ENCODE assay signal across 8 cellular contexts in the genomic region with DNA sequence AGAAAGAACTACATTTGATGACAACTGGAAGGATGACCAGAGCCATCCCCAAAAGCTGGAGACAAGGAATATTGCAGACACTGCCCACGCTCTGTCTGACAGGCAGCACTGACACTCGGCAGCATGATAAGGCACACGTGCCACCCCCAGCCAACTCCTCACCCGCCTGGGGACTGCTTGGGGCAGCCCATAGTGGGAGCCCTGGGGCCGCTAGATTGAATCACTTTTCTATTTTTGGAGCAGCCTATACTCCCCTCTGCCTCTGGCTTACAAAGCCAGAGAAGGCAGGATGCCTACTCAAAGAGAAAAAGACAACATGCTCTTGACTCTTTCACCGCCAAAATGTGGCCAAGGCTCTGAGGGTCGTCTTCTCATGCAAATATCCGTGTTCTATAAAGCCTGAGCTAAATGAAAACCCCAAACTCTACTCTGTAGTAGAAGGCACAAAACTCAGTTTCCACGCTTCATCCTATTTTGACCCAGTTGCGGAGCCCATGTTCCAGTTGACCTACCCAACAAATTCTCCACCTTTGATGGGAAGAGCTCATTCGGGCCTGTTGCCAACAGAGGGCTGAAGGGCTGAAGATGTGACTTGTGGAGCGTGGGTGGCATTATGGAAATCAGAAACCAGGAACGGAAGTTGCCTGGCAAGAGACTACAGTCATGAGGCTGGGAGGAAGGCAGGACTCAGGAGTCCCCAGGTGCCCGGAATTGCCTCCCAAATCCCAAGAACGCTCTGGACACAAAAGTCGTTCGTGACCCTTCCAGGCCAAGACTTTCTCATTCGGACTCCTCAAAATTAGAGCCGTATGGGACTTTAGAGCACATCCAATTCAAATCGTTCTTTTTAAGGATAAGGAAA. TPM values are rescaled to one million over a fixed set of nuclear protein-coding genes. Genes with fewer than 3 reads are reported as not detected.
DNase-seq lines count a peak whose midpoint lies in the region; ATAC-seq and TF ChIP-seq lines count a peak whose summit lies in the region.

No MANE protein-coding gene starts in this region.

- no peaks in the 10 kb centered on the region for H3K9me3 ChIP-seq in psoas muscle

- peaks cover 34% of the 10 kb centered on the region for H3K4me1 Mint-ChIP-seq in activated T-cell treated with anti-CD3 and anti-CD28 coated beads, Interleukin-2, amount 50 U/mL, for 4 hours (ENCODE audit: low read depth)

- ATAC-seq in GM21447 (IDR thresholded peaks at IDR 0.05; ENCODE audit: unreplicated experiment) (peak; percentile 54), psoas muscle (peak; percentile 85 to 88 (median 87)), HG03521 (IDR thresholded peaks at IDR 0.05; ENCODE audit: unreplicated experiment) (no peak)
- ATAC-seq in activated T-cell treated with anti-CD3 and anti-CD28 coated beads, Interleukin-2, amount 50 U/mL, for 4 hours, result peak; percentile 50 to 62

- H3K36me3 ChIP-seq in psoas muscle (ENCODE audit: insufficient read depth in 1 of 2, low read depth in 1 of 2), result peaks cover 10 to 36% of the 10 kb centered on the region in 2 donors

- H3K27me3 Mint-ChIP-seq in activated T-cell treated with anti-CD3 and anti-CD28 coated beads, Interleukin-2, amount 50 U/mL, for 4 hours (ENCODE audit: low read depth), result no peaks in the 10 kb centered on the region

- peaks cover 33% of the 10 kb centered on the region for H3K4me1 ChIP-seq in psoas muscle

- peak overlapping the region; percentile 92 for H3K27ac ChIP-seq in psoas muscle

- intact Hi-C loops in psoas muscle (cut with DNase I), result no loop called here

- H3K4me3 Mint-ChIP-seq in activated T-cell treated with anti-CD3 and anti-CD28 coated beads, Interleukin-2, amount 50 U/mL, for 4 hours, result peak overlapping the region; percentile 98

- DNase-seq in COLO668 (lab: John Stamatoyannopoulos, UW; ENCODE audit: unreplicated experiment) (peak; percentile 36), NCI-H2227 (lab: John Stamatoyannopoulos, UW; ENCODE audit: unreplicated experiment) (peak; percentile 36), glomerular visceral epithelial cell (ENCODE audit: extremely low spot score) (peak; percentile 52), psoas muscle (peak; percentile 74 to 90), retina (no peak)
- DNase-seq in activated T-cell treated with anti-CD3 and anti-CD28 coated beads, Interleukin-2, amount 50 U/mL, for 4 hours, result peak; percentile 19

- no peak for TF ChIP-seq CTCF in psoas muscle (IDR thresholded peaks at IDR 0.05)

- H3K9me3 Mint-ChIP-seq in activated T-cell treated with anti-CD3 and anti-CD28 coated beads, Interleukin-2, amount 50 U/mL, for 4 hours, result no peaks in the 10 kb centered on the region

- H3K36me3 Mint-ChIP-seq in activated T-cell treated with anti-CD3 and anti-CD28 coated beads, Interleukin-2, amount 50 U/mL, for 4 hours (ENCODE audit: insufficient read depth), result peaks cover 25% of the 10 kb centered on the region

- H3K4me3 ChIP-seq in psoas muscle, result peak overlapping the region; percentile 85

- H3K27me3 ChIP-seq in psoas muscle (ENCODE audit: insufficient read depth in 3 of 3, low read length in 2 of 3), result no peaks in the 10 kb centered on the region

- WGBS in psoas muscle, 3 donors, result 9 to 16% (median 10%) methylated on average over 20 of the region's 20 CpGs

RNA-seq across cellular contexts. Expression of gene SMG5, which starts 1.1 kb away (rescaled TPM):
- 100 to 1,000 TPM; 118 to 125 (median 123) TPM for total RNA-seq in activated T-cell treated with anti-CD3 and anti-CD28 coated beads, Interleukin-2, amount 50 U/mL, for 4 hours
- 10 to 100 TPM; 46.8 to 90.7 (median 80.8) TPM for total RNA-seq in psoas muscle
- polyA plus RNA-seq in psoas muscle, result 10 to 100 TPM; 54.0 to 74.5 (median 72.4) TPM

RNA-seq across cellular contexts. Expression of gene TMEM79, which starts 2.6 kb away (rescaled TPM):
- total RNA-seq in activated T-cell treated with anti-CD3 and anti-CD28 coated beads, Interleukin-2, amount 50 U/mL, for 4 hours, result 1 to 10 TPM; 6.3 to 6.9 (median 6.4) TPM
- 1 to 10 TPM in 1 of 4 donors, under 1 TPM in 3; 0.69 to 1.6 (median 0.87) TPM for total RNA-seq in psoas muscle
- 1 to 10 TPM in 2 of 3 donors, under 1 TPM in 1; 0.89 to 3.6 (median 1.5) TPM for polyA plus RNA-seq in psoas muscle

RNA-seq across cellular contexts. Expression of gene GLMP, which starts 14.0 kb away (rescaled TPM):
- 10 to 100 TPM; 12.6 to 15.8 (median 13.2) TPM for total RNA-seq in activated T-cell treated with anti-CD3 and anti-CD28 coated beads, Interleukin-2, amount 50 U/mL, for 4 hours
- 1 to 10 TPM; 5.1 to 9.6 (median 7.5) TPM for total RNA-seq in psoas muscle
- 1 to 10 TPM; 6.1 to 8.3 (median 6.8) TPM for polyA plus RNA-seq in psoas muscle

RNA-seq across cellular contexts. Expression of gene VHLL, which starts 17.6 kb away (rescaled TPM):
- total RNA-seq in activated T-cell treated with anti-CD3 and anti-CD28 coated beads, Interleukin-2, amount 50 U/mL, for 4 hours, result under 1 TPM in 1 of 3 donors, not detected in 2; 0.42 TPM
- not detected for total RNA-seq in psoas muscle
- not detected for polyA plus RNA-seq in psoas muscle

RNA-seq across cellular contexts. Expression of gene PAQR6, which starts 33.7 kb away (rescaled TPM):
- 1 to 10 TPM; 2.0 to 3.6 (median 3.4) TPM for total RNA-seq in activated T-cell treated with anti-CD3 and anti-CD28 coated beads, Interleukin-2, amount 50 U/mL, for 4 hours
- 1 to 10 TPM in 1 of 4 donors, under 1 TPM in 3; 0.32 to 1.2 (median 0.80) TPM for total RNA-seq in psoas muscle
- under 1 TPM; 0.30 to 0.85 (median 0.39) TPM for polyA plus RNA-seq in psoas muscle
